ENCODE assay signal across 10 cellular contexts in the genomic region with DNA sequence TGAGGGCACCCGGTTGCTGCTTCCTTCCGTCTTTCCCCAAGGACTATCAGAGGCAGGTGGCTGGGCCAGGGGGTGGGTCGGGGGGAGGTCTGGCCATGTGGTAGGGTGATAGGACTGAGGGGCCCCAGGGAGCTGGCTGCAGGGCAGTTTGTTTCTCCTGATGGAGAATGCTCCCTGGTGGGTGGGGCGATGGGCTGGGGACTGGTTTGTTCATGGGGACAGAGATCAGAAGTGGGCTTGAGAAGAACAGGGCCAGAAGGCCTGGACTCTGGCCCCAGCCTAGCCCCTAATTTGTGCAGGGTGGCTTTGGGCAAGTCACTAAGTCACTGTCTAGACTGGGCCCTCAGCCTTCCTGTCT.
A peak's percentile ranks its signal among the peaks of the same experiment; 100 is the strongest.
DNase-seq lines count a peak whose midpoint lies in the region; ATAC-seq and TF ChIP-seq lines count a peak whose summit lies in the region.
"Had no signal": no experiment of that assay in that cellular context is flagged by ENCODE, and none has a peak within 500 bp of the region (broad histone marks: within the 10 kb centered on the region; RNA-seq: fewer than 3 reads in every experiment).

No MANE protein-coding gene starts in this region.

- no peak overlapping the region for H3K4me2 ChIP-seq in GM23338

- H2AFZ ChIP-seq in GM23338 = no peak overlapping the region

- no peaks in the 10 kb centered on the region for H3K9me3 ChIP-seq in lung (ENCODE audit: control insufficient read depth in 2 of 2, insufficient read depth in 1 of 2, low read length in 1 of 2)
- H3K9me3 ChIP-seq in thyroid gland = no peaks in the 10 kb centered on the region

- TF ChIP-seq POLR2A in thyroid gland (IDR thresholded peaks at IDR 0.05) = no peak

- no peak overlapping the region for H3K4me3 ChIP-seq in lung
- H3K4me3 ChIP-seq in thyroid gland (replicated peaks in 1 of 3) = peak overlapping the region in 1 of 3 donors; percentile 12
- H3K4me3 ChIP-seq in GM23338 = no peak overlapping the region

- H3K4me1 Mint-ChIP-seq in activated CD4-positive, alpha-beta T cell treated with anti-CD3 and anti-CD28 coated beads, Interleukin-2, amount 10 ng/mL, durations not matched to agents 7 days and 5 days = peaks cover 85% of the 10 kb centered on the region
- H3K4me1 Mint-ChIP-seq in activated naive CD8-positive, alpha-beta T cell treated with anti-CD3 and anti-CD28 coated beads, Interleukin-2, amount 50 U/mL, for 24 hours = peaks cover 86% of the 10 kb centered on the region
- peaks cover 8% of the 10 kb centered on the region for H3K4me1 Mint-ChIP-seq in GM23338

- H3K4me3 Mint-ChIP-seq in activated CD4-positive, alpha-beta T cell treated with anti-CD3 and anti-CD28 coated beads, Interleukin-2, amount 10 ng/mL, durations not matched to agents 7 days and 5 days = peak overlapping the region; percentile 85
- peak overlapping the region; percentile 83 for H3K4me3 Mint-ChIP-seq in activated naive CD8-positive, alpha-beta T cell treated with anti-CD3 and anti-CD28 coated beads, Interleukin-2, amount 50 U/mL, for 24 hours
- no peak overlapping the region for H3K4me3 Mint-ChIP-seq in GM23338

- H3K27ac ChIP-seq in lung (ENCODE audit: low read depth in 1 of 2, low read length in 1 of 2) (peak overlapping the region; percentile 84 to 89), thyroid gland (peak overlapping the region; percentile 91 to 97 (median 96)), GM23338 (ENCODE audit: low read depth) (no peak overlapping the region)

- no peaks in the 10 kb centered on the region for H3K9me2 ChIP-seq in GM23338 (ENCODE audit: insufficient read depth)

- H3K9me3 Mint-ChIP-seq in activated CD4-positive, alpha-beta T cell treated with anti-CD3 and anti-CD28 coated beads, Interleukin-2, amount 10 ng/mL, durations not matched to agents 7 days and 5 days = no peaks in the 10 kb centered on the region
- H3K9me3 Mint-ChIP-seq in activated naive CD8-positive, alpha-beta T cell treated with anti-CD3 and anti-CD28 coated beads, Interleukin-2, amount 50 U/mL, for 24 hours = no peaks in the 10 kb centered on the region
- no peaks in the 10 kb centered on the region for H3K9me3 Mint-ChIP-seq in GM23338

- ATAC-seq in activated naive CD8-positive, alpha-beta T cell treated with anti-CD3 and anti-CD28 coated beads, Interleukin-2, amount 50 U/mL, for 24 hours = no peak
- ATAC-seq in lung (ENCODE audit: insufficient read depth, low FRiP score) (no peak), omental fat pad (ENCODE audit: low FRiP score) (no peak), GM23338 (no peak)

- intact Hi-C loops in thyroid gland (cut with DNase I) = no loop called here

- H3K79me2 ChIP-seq in GM23338 (replicated peaks; ENCODE audit: insufficient read depth) = no peaks in the 10 kb centered on the region

- no peak for TF ChIP-seq CTCF in lung (IDR thresholded peaks at IDR 0.05; ENCODE audit: control extremely low read depth, extremely low read depth)
- no peak for TF ChIP-seq CTCF in thyroid gland (IDR thresholded peaks at IDR 0.05)
- TF ChIP-seq CTCF in omental fat pad (IDR thresholded peaks at IDR 0.05) = no peak
- TF ChIP-seq CTCF in GM23338 (conservative IDR thresholded peaks at IDR 0.05; ENCODE audit: low read depth in 2 of 2) = no peak

- H3K4me1 ChIP-seq in lung (ENCODE audit: control insufficient read depth in 2 of 2, insufficient read depth in 2 of 2, low read length in 2 of 2) (peaks cover 23 to 49% of the 10 kb centered on the region in 2 donors), thyroid gland (peaks cover 44 to 70% of the 10 kb centered on the region in 2 donors), GM23338 (ENCODE audit: insufficient read depth) (peaks cover under 1% of the 10 kb centered on the region; the same call in 1 of the 2 replicates)

- no peaks in the 10 kb centered on the region for H3F3A ChIP-seq in GM23338 (replicated peaks; ENCODE audit: low read depth)

- POLR2A ChIA-PET in activated CD4-positive, alpha-beta T cell treated with anti-CD3 and anti-CD28 coated beads, Interleukin-2, amount 10 ng/mL, durations not matched to agents 7 days and 5 days (lab: Charles Lee) = interaction anchor here (1.5 kb wide), 1 partner anchor 64 kb away, joined by 6 read pairs; no protein-coding TSS in a partner anchor

- H3K36me3 ChIP-seq in lung (ENCODE audit: control insufficient read depth in 2 of 2, insufficient read depth in 2 of 2, low read length in 2 of 2) = peaks cover 3 to 18% of the 10 kb centered on the region in 2 donors
- peaks cover 11 to 18% of the 10 kb centered on the region in 2 donors for H3K36me3 ChIP-seq in thyroid gland
- no peaks in the 10 kb centered on the region for H3K36me3 ChIP-seq in GM23338 (ENCODE audit: insufficient read depth)

- CTCF ChIA-PET in activated CD4-positive, alpha-beta T cell treated with anti-CD3 and anti-CD28 coated beads, Interleukin-2, amount 10 ng/mL, durations not matched to agents 7 days and 5 days (lab: Charles Lee) = interaction anchor here (1.1 to 12.5 kb wide), 4 partner anchors 8 to 180 kb away, joined by 4 to 123 read pairs (median 12); partner anchors contain the start of gene ALAD

- no peaks in the 10 kb centered on the region for H3K27me3 ChIP-seq in lung (ENCODE audit: control insufficient read depth, insufficient read depth)
- no peaks in the 10 kb centered on the region for H3K27me3 ChIP-seq in thyroid gland
- no peaks in the 10 kb centered on the region for H3K27me3 ChIP-seq in GM23338 (ENCODE audit: insufficient read depth)

- DNase-seq in activated CD4-positive, alpha-beta T cell treated with anti-CD3 and anti-CD28 coated beads, Interleukin-2, amount 10 ng/mL, durations not matched to agents 7 days and 5 days = no peak
- no peak for DNase-seq in activated CD4-positive, alpha-beta T cell treated with anti-CD3 and anti-CD28 coated beads, Interleukin-2, amount 50 U/mL, for 48 hours
- no peak for DNase-seq in activated naive CD8-positive, alpha-beta T cell treated with anti-CD3 and anti-CD28 coated beads, Interleukin-2, amount 50 U/mL, for 24 hours
- DNase-seq in lung (ENCODE audit: low spot score) (no peak), thyroid gland (no peak), germinal center (ENCODE audit: low spot score) (no peak), omental fat pad (ENCODE audit: low spot score) (no peak), GM23338 (ENCODE audit: low spot score) (no peak)
- DNase-seq: cortex of kidney, NCI-H187 had no signal

- H3K27me3 Mint-ChIP-seq in activated CD4-positive, alpha-beta T cell treated with anti-CD3 and anti-CD28 coated beads, Interleukin-2, amount 10 ng/mL, durations not matched to agents 7 days and 5 days = no peaks in the 10 kb centered on the region
- H3K27me3 Mint-ChIP-seq in activated naive CD8-positive, alpha-beta T cell treated with anti-CD3 and anti-CD28 coated beads, Interleukin-2, amount 50 U/mL, for 24 hours = no peaks in the 10 kb centered on the region
- peaks cover 5% of the 10 kb centered on the region for H3K27me3 Mint-ChIP-seq in GM23338 (ENCODE audit: insufficient read depth, low read depth, poor library complexity)

- no peaks in the 10 kb centered on the region for H4K20me1 ChIP-seq in GM23338 (replicated peaks; ENCODE audit: insufficient read depth)

- peak overlapping the region; percentile 97 for H3K27ac Mint-ChIP-seq in activated CD4-positive, alpha-beta T cell treated with anti-CD3 and anti-CD28 coated beads, Interleukin-2, amount 10 ng/mL, durations not matched to agents 7 days and 5 days
- H3K27ac Mint-ChIP-seq in activated naive CD8-positive, alpha-beta T cell treated with anti-CD3 and anti-CD28 coated beads, Interleukin-2, amount 50 U/mL, for 24 hours = peak overlapping the region; percentile 88
- H3K27ac Mint-ChIP-seq in GM23338 = no peak overlapping the region

- peaks cover 34% of the 10 kb centered on the region for H3K36me3 Mint-ChIP-seq in activated CD4-positive, alpha-beta T cell treated with anti-CD3 and anti-CD28 coated beads, Interleukin-2, amount 10 ng/mL, durations not matched to agents 7 days and 5 days (ENCODE audit: low read depth)
- H3K36me3 Mint-ChIP-seq in activated naive CD8-positive, alpha-beta T cell treated with anti-CD3 and anti-CD28 coated beads, Interleukin-2, amount 50 U/mL, for 24 hours (ENCODE audit: low read depth) = peaks cover 34% of the 10 kb centered on the region
- H3K36me3 Mint-ChIP-seq in GM23338 (ENCODE audit: low read depth) = peaks cover 5% of the 10 kb centered on the region; the same call in 1 of the 3 replicates

- 33 to 40% methylated on average over 4 of the region's 4 CpGs for WGBS in lung, 2 donors
- 37 to 49% methylated on average over 4 of the region's 4 CpGs for WGBS in thyroid gland, 2 donors

TF ChIP-seq in GM23338, 12 proteins besides CTCF, POLR2A, EP300 and RAD21:
- no peak for TF ChIP-seq JUNB (IDR thresholded peaks at IDR 0.05; ENCODE audit: unreplicated experiment)
- TF ChIP-seq, protein P1, sequence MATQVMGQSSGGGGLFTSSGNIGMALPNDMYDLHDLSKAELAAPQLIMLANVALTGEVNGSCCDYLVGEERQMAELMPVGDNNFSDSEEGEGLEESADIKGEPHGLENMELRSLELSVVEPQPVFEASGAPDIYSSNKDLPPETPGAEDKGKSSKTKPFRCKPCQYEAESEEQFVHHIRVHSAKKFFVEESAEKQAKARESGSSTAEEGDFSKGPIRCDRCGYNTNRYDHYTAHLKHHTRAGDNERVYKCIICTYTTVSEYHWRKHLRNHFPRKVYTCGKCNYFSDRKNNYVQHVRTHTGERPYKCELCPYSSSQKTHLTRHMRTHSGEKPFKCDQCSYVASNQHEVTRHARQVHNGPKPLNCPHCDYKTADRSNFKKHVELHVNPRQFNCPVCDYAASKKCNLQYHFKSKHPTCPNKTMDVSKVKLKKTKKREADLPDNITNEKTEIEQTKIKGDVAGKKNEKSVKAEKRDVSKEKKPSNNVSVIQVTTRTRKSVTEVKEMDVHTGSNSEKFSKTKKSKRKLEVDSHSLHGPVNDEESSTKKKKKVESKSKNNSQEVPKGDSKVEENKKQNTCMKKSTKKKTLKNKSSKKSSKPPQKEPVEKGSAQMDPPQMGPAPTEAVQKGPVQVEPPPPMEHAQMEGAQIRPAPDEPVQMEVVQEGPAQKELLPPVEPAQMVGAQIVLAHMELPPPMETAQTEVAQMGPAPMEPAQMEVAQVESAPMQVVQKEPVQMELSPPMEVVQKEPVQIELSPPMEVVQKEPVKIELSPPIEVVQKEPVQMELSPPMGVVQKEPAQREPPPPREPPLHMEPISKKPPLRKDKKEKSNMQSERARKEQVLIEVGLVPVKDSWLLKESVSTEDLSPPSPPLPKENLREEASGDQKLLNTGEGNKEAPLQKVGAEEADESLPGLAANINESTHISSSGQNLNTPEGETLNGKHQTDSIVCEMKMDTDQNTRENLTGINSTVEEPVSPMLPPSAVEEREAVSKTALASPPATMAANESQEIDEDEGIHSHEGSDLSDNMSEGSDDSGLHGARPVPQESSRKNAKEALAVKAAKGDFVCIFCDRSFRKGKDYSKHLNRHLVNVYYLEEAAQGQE (IDR thresholded peaks at IDR 0.05; ENCODE audit: unreplicated experiment) = no peak
TF ChIP-seq in GM23338: peak in this region for 0.
